ENCODE assay signal across 8 cellular contexts in the genomic region with DNA sequence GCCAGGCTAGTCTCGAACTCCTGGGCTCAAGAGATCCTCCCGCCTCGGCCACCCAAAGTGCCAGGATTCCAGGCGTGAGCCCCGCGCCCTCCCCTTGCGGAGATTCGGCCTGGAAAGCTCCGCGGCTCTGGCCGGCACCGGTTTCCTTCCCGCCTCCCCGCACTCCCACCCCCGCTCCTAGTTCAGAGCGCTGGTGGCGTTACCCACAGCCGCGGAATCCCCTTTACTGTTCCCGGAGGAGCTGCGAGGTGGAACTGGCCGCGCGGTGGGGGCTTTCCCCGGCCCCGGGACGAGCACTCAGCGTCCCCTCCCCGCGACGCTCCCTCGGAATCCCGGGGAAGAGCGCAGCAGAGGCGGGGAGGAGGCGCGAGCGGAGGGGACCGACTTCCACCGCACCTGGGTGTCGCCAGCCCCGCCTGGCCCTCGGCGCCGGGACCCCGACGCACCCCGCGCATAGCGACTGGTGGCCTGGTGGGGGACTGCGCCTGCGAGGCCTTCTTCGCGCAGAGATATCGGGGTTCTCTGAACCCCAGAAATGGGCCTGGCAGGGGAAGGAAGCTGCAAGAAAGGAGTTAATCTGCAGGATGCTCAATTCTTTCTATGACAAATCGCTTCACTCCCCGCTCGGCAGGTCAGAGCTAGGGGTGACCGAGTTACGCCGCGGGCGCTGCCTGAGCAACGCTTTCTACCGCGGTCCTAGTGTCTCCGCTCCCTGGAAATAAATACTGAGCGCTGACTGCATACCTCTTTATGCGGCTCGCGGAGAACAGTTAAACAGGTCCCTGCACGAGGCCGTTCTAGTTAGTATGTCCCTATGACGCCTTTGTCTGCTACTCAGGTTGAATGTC. TPM values are rescaled to one million over a fixed set of nuclear protein-coding genes. Genes with fewer than 3 reads are reported as not detected.
DNase-seq lines count a peak whose midpoint lies in the region; ATAC-seq and TF ChIP-seq lines count a peak whose summit lies in the region.

No MANE protein-coding gene starts in this region.

- H3K27ac ChIP-seq in HEK293 (ENCODE audit: extremely low read depth, low read depth, low read length) (peak overlapping the region; percentile 53; the same call in 1 of the 2 replicates), ectodermal cell (ENCODE audit: insufficient read depth, low read depth, low read length, poor library complexity, severe bottlenecking) (no peak overlapping the region), tibial nerve (peak overlapping the region in 1 of 4 donors; percentile 35)

- H3K4me3 ChIP-seq in HEK293 (ENCODE audit: low read depth, low read length) (peak overlapping the region; percentile 41), ectodermal cell (ENCODE audit: insufficient read depth, low read depth, low read length) (peak overlapping the region; percentile 39), tibial nerve (peak overlapping the region; percentile 39 to 74 (median 57))

- POLR2A ChIA-PET in HEK293 (lab: Yijun Ruan, JAX): interaction anchor here (0.7 to 1.5 kb wide), 2 partner anchors 15 to 410 kb away, joined by 3 to 7 read pairs; partner anchors contain the start of gene SLC25A4
- POLR2A ChIA-PET in activated B cell treated with CpG ODN at 0.5 μM for 24 hours (lab: Charles Lee): interaction anchor here (0.5 kb wide), 1 partner anchor 185 kb away, joined by 6 read pairs; no protein-coding TSS in a partner anchor

- no peaks in the 10 kb centered on the region for H3K36me3 Mint-ChIP-seq in activated B cell treated with CpG ODN at 0.5 μM for 24 hours (ENCODE audit: low read depth)
- no peaks in the 10 kb centered on the region for H3K36me3 Mint-ChIP-seq in mesothelial cell of epicardium

- H3K4me1 ChIP-seq in HEK293 (ENCODE audit: control insufficient read depth, insufficient read depth, low read length): no peaks in the 10 kb centered on the region; the same call in 1 of the 2 replicates
- no peaks in the 10 kb centered on the region for H3K4me1 ChIP-seq in ectodermal cell (ENCODE audit: control insufficient read depth, insufficient read depth, low read length)
- H3K4me1 ChIP-seq in tibial nerve: peaks cover 0 to 23% (median 8%) of the 10 kb centered on the region in 4 donors

- CTCF ChIA-PET in HEK293 (lab: Yijun Ruan, JAX): interaction anchor here (0.6 to 0.7 kb wide), 5 partner anchors 28 to 383 kb away, joined by 3 read pairs; no protein-coding TSS in a partner anchor
- CTCF ChIA-PET in activated B cell treated with CpG ODN at 0.5 μM for 24 hours (lab: Charles Lee): interaction anchor here (1.0 to 1.5 kb wide), 2 partner anchors 86 to 93 kb away, joined by 3 to 5 read pairs; no protein-coding TSS in a partner anchor

- H3K27ac Mint-ChIP-seq in activated B cell treated with CpG ODN at 0.5 μM for 24 hours: no peak overlapping the region
- no peak overlapping the region for H3K27ac Mint-ChIP-seq in mesothelial cell of epicardium

- TF ChIP-seq EP300 in tibial nerve (IDR thresholded peaks at IDR 0.05): no peak

- peaks cover 9% of the 10 kb centered on the region for H3K4me1 Mint-ChIP-seq in activated B cell treated with CpG ODN at 0.5 μM for 24 hours
- peaks cover 10% of the 10 kb centered on the region for H3K4me1 Mint-ChIP-seq in mesothelial cell of epicardium

- TF ChIP-seq CTCF in HEK293 (tag by site-specific recombination; IDR thresholded peaks at IDR 0.05) (0 out of 2 replicates have a peak, but pooled peaks have one; percentile 18), activated B cell treated with CpG ODN at 0.5 μM for 24 hours (IDR thresholded peaks at IDR 0.05) (no peak), mesothelial cell of epicardium (IDR thresholded peaks at IDR 0.05; ENCODE audit: unreplicated experiment) (peak; percentile 35), tibial nerve (IDR thresholded peaks at IDR 0.05) (peak in 2 of 5 experiments; percentile 33 to 48)

- peak; percentile 72 for ATAC-seq in activated B cell treated with CpG ODN at 0.5 μM for 24 hours (ENCODE audit: low read depth)
- ATAC-seq in HG02571 (IDR thresholded peaks at IDR 0.05; ENCODE audit: unreplicated experiment): no peak

- H3K9me3 ChIP-seq in HEK293 (ENCODE audit: control insufficient read depth, insufficient read depth, low read depth, low read length): no peaks in the 10 kb centered on the region
- no peaks in the 10 kb centered on the region for H3K9me3 ChIP-seq in ectodermal cell (ENCODE audit: control insufficient read depth, low read length)
- H3K9me3 ChIP-seq in tibial nerve: no peaks in the 10 kb centered on the region

- H3K27me3 Mint-ChIP-seq in activated B cell treated with CpG ODN at 0.5 μM for 24 hours (peaks cover 18% of the 10 kb centered on the region), mesothelial cell of epicardium (ENCODE audit: low read depth) (peaks cover 28% of the 10 kb centered on the region)

- TF ChIP-seq POLR2A in tibial nerve (IDR thresholded peaks at IDR 0.05): no peak

- DNase-seq in ELR (ENCODE audit: low read depth) (peak; percentile 52), activated B cell treated with CpG ODN at 0.5 μM for 24 hours (peak; percentile 42), mesothelial cell of epicardium (ENCODE audit: low spot score in 2 of 2, unreplicated experiment in 2 of 2) (peak in 1 of 2 experiments; percentile 56), tibial nerve (ENCODE audit: low spot score in 2 of 2) (no peak), RPMI8226 (no peak)

- intact Hi-C loops in activated B cell treated with CpG ODN at 0.5 μM for 24 hours (cut with micrococcal nuclease): no loop called here

- H3K27me3 ChIP-seq in ectodermal cell (ENCODE audit: control insufficient read depth, insufficient read depth, low read length, poor library complexity, severe bottlenecking) (peaks cover 30% of the 10 kb centered on the region), tibial nerve (peaks cover 0 to 5% of the 10 kb centered on the region in 2 donors)

- no peaks in the 10 kb centered on the region for H3K36me3 ChIP-seq in HEK293 (ENCODE audit: control insufficient read depth in 2 of 2, insufficient read depth in 1 of 2, low read length in 2 of 2)
- no peaks in the 10 kb centered on the region for H3K36me3 ChIP-seq in ectodermal cell (ENCODE audit: control insufficient read depth, insufficient read depth, low read length)
- no peaks in the 10 kb centered on the region for H3K36me3 ChIP-seq in tibial nerve

- no peaks in the 10 kb centered on the region for H3K9me3 Mint-ChIP-seq in activated B cell treated with CpG ODN at 0.5 μM for 24 hours
- no peaks in the 10 kb centered on the region for H3K9me3 Mint-ChIP-seq in mesothelial cell of epicardium

- H3K4me3 Mint-ChIP-seq in activated B cell treated with CpG ODN at 0.5 μM for 24 hours (peak overlapping the region; percentile 80), mesothelial cell of epicardium (peak overlapping the region; percentile 76)

- WGBS in ectodermal cell, 2 experiments: 1% methylated on average over 74 of the region's 74 CpGs
- WGBS in tibial nerve, 2 donors: 4 to 6% methylated on average over 24 to 48 of the region's 74 CpGs

TF ChIP-seq in HEK293, 187 proteins besides CTCF, POLR2A, EP300 and RAD21 (continues in another document):
- TF ChIP-seq ZNF600 (tag by site-specific recombination; IDR thresholded peaks at IDR 0.05) (peak; percentile 65), MZF1 (tag by site-specific recombination; IDR thresholded peaks at IDR 0.05; ENCODE audit: borderline replicate concordance) (peak; percentile 71; the same call in 1 of the 2 replicates), ZBTB8A (tag by site-specific recombination; IDR thresholded peaks at IDR 0.05) (peak; percentile 15; the same call in 1 of the 2 replicates), ZBTB48 (tag by site-specific recombination; IDR thresholded peaks at IDR 0.05) (peak; percentile 70), YY1 (tag by site-specific recombination; IDR thresholded peaks at IDR 0.05) (no peak), GLIS2 (tag by site-specific recombination; IDR thresholded peaks at IDR 0.05) (peak; percentile 73), ZXDB (tag by site-specific recombination; IDR thresholded peaks at IDR 0.05) (peak; percentile 44; the same call in 1 of the 2 replicates), GLIS1 (tag by site-specific recombination; IDR thresholded peaks at IDR 0.05) (peak; percentile 29; the same call in 1 of the 2 replicates), ZNF341 (tag by site-specific recombination; IDR thresholded peaks at IDR 0.05; ENCODE audit: low read depth) (peak; percentile 90), ZEB2 (tag by site-specific recombination; IDR thresholded peaks at IDR 0.05) (peak; percentile 46; the same call in 1 of the 2 replicates), SP7 (tag by site-specific recombination; IDR thresholded peaks at IDR 0.05) (peak; percentile 12; the same call in 1 of the 2 replicates)
- TF ChIP-seq, protein P1, sequence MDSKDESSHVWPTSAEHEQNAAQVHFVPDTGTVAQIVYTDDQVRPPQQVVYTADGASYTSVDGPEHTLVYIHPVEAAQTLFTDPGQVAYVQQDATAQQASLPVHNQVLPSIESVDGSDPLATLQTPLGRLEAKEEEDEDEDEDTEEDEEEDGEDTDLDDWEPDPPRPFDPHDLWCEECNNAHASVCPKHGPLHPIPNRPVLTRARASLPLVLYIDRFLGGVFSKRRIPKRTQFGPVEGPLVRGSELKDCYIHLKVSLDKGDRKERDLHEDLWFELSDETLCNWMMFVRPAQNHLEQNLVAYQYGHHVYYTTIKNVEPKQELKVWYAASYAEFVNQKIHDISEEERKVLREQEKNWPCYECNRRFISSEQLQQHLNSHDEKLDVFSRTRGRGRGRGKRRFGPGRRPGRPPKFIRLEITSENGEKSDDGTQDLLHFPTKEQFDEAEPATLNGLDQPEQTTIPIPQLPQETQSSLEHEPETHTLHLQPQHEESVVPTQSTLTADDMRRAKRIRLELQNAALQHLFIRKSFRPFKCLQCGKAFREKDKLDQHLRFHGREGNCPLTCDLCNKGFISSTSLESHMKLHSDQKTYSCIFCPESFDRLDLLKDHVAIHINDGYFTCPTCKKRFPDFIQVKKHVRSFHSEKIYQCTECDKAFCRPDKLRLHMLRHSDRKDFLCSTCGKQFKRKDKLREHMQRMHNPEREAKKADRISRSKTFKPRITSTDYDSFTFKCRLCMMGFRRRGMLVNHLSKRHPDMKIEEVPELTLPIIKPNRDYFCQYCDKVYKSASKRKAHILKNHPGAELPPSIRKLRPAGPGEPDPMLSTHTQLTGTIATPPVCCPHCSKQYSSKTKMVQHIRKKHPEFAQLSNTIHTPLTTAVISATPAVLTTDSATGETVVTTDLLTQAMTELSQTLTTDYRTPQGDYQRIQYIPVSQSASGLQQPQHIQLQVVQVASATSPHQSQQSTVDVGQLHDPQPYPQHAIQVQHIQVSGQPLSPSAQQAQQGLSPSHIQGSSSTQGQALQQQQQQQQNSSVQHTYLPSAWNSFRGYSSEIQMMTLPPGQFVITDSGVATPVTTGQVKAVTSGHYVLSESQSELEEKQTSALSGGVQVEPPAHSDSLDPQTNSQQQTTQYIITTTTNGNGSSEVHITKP (tag by site-specific recombination; IDR thresholded peaks at IDR 0.05): peak; percentile 83

RNA-seq across cellular contexts. Expression of gene SLC25A4, which starts 14.6 kb away (rescaled TPM):
- total RNA-seq in activated B cell treated with CpG ODN at 0.5 μM for 24 hours (8.9 and 9.4 TPM in 2 replicates), mesothelial cell of epicardium (24.3 to 27.5 TPM (median 25.4 TPM) in 3 replicates), tibial nerve (10 to 100 TPM; 15.5 to 41.1 (median 24.0) TPM)
- 26.9 TPM for polyA plus RNA-seq in ectodermal cell (2013, experiment 1 of 4)
- polyA plus RNA-seq in ectodermal cell (2013, experiment 2 of 4): 29.4 TPM
- 24.4 TPM for polyA plus RNA-seq in ectodermal cell (2013, experiment 3 of 4)
- 29.3 TPM for polyA plus RNA-seq in ectodermal cell (2013, experiment 4 of 4)

Comparison
In these comparisons a context has a peak if more than half of its experiments do, and no peak if none do; other contexts are left out.
1. DNase-seq: peak in ELR (single experiment) and activated B cell treated with CpG ODN at 0.5 μM for 24 hours (single experiment); none in tibial nerve (0 of 2) and RPMI8226 (single experiment).
2. Peak in every context shown above with its lines, with median percentiles within 50 percentile points of each other: H3K4me3 ChIP-seq.